In the genomic region with DNA sequence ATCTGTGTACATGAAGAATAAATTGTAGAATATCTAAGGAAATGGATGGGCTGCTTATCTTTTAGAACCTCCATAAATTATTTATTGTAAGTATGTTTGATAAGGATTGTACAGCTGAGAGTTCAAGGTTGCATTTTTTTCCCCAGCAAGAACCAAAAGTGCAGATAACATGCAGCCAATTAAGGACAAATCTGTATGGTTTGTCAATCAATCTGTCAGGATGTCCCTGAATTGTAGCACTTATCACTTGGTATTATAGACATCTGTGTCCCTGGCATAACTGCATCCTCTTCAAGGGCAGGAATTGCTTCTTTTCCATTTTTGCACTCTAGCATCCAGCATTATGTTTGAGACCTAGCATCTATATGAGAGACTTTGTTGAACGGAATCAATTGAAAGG, we compare ENCODE assay signal across 7 cellular contexts.
"Had no signal": no experiment of that assay in that cellular context is flagged by ENCODE, and none has a peak within 500 bp of the region (broad histone marks: within the 10 kb centered on the region; RNA-seq: fewer than 3 reads in every experiment).

No MANE protein-coding gene starts in this region.

- ATAC-seq: K562 had no signal

- DNase-seq: GOT3, H9, HCEC 1CT, IMR-90 had no signal

- H3K27ac Mint-ChIP-seq: H9 had no signal

- H3K4me3 ChIP-seq: K562 had no signal

- FAIRE-seq: H54, HTR-8/SVneo, K562 had no signal

- H3K4me3 Mint-ChIP-seq: H9 had no signal
